1 cellular context compared by ENCODE assay signal in the genomic region with DNA sequence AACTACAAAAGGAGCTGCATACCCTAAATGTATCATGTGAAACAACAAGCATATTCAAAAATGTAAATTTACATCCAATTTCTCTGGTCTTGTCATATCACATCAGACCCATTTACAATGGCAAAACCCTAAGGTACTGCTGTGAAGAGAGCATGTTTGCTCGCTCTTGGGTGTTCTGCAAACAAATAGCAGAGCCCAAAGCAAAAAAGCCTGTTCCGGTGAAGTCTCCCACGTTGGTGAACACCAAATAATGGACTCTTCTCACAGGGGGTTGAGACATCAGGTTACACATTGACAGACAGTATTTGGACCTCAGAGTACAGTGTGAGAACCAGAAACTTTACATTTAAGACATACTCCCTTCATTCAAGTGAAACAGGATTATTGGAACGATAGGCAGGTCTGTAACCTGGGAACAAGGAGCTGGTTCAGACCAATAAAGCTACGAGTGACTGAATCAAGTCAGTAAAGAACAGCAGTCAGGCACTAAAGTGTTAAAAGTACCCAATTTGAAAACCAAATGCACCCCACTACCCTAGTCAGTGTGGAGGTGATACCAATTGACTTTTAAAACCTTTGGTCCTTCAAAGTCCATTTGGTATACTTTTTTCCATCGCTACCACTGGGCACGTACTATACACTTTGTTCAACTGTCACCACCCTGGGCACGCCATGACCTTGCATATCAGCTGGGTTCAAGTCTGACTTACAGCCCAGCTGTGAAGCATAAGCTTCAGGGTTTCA.
TF ChIP-seq lines count a peak whose summit lies in the region.

No MANE protein-coding gene starts in this region.

TF ChIP-seq in HepG2, 621 proteins besides CTCF, POLR2A, EP300 and RAD21 (continued from another document and continues in another):
- TF ChIP-seq, protein P1, sequence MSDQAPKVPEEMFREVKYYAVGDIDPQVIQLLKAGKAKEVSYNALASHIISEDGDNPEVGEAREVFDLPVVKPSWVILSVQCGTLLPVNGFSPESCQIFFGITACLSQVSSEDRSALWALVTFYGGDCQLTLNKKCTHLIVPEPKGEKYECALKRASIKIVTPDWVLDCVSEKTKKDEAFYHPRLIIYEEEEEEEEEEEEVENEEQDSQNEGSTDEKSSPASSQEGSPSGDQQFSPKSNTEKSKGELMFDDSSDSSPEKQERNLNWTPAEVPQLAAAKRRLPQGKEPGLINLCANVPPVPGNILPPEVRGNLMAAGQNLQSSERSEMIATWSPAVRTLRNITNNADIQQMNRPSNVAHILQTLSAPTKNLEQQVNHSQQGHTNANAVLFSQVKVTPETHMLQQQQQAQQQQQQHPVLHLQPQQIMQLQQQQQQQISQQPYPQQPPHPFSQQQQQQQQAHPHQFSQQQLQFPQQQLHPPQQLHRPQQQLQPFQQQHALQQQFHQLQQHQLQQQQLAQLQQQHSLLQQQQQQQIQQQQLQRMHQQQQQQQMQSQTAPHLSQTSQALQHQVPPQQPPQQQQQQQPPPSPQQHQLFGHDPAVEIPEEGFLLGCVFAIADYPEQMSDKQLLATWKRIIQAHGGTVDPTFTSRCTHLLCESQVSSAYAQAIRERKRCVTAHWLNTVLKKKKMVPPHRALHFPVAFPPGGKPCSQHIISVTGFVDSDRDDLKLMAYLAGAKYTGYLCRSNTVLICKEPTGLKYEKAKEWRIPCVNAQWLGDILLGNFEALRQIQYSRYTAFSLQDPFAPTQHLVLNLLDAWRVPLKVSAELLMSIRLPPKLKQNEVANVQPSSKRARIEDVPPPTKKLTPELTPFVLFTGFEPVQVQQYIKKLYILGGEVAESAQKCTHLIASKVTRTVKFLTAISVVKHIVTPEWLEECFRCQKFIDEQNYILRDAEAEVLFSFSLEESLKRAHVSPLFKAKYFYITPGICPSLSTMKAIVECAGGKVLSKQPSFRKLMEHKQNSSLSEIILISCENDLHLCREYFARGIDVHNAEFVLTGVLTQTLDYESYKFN (CRISPR knock-in tag; conservative IDR thresholded peaks at IDR 0.05), result peak; percentile 81
- TF ChIP-seq HOXA3 (CRISPR knock-in tag; IDR thresholded peaks at IDR 0.05), result 0 out of 2 replicates have a peak, but pooled peaks have one; percentile 37
- TF ChIP-seq ZNF772 (CRISPR knock-in tag; IDR thresholded peaks at IDR 0.05), result no peak; the same call in 1 of the 2 replicates
- 0 out of 2 replicates have a peak, but pooled peaks have one; percentile 31 for TF ChIP-seq NFKBIZ (CRISPR knock-in tag; IDR thresholded peaks at IDR 0.05)
- no peak for TF ChIP-seq ZNF230 (CRISPR knock-in tag; IDR thresholded peaks at IDR 0.05)
- TF ChIP-seq, protein P2, sequence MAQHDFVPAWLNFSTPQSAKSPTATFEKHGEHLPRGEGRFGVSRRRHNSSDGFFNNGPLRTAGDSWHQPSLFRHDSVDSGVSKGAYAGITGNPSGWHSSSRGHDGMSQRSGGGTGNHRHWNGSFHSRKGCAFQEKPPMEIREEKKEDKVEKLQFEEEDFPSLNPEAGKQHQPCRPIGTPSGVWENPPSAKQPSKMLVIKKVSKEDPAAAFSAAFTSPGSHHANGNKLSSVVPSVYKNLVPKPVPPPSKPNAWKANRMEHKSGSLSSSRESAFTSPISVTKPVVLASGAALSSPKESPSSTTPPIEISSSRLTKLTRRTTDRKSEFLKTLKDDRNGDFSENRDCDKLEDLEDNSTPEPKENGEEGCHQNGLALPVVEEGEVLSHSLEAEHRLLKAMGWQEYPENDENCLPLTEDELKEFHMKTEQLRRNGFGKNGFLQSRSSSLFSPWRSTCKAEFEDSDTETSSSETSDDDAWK (CRISPR knock-in tag; IDR thresholded peaks at IDR 0.05), result no peak
- TF ChIP-seq, protein P3, sequence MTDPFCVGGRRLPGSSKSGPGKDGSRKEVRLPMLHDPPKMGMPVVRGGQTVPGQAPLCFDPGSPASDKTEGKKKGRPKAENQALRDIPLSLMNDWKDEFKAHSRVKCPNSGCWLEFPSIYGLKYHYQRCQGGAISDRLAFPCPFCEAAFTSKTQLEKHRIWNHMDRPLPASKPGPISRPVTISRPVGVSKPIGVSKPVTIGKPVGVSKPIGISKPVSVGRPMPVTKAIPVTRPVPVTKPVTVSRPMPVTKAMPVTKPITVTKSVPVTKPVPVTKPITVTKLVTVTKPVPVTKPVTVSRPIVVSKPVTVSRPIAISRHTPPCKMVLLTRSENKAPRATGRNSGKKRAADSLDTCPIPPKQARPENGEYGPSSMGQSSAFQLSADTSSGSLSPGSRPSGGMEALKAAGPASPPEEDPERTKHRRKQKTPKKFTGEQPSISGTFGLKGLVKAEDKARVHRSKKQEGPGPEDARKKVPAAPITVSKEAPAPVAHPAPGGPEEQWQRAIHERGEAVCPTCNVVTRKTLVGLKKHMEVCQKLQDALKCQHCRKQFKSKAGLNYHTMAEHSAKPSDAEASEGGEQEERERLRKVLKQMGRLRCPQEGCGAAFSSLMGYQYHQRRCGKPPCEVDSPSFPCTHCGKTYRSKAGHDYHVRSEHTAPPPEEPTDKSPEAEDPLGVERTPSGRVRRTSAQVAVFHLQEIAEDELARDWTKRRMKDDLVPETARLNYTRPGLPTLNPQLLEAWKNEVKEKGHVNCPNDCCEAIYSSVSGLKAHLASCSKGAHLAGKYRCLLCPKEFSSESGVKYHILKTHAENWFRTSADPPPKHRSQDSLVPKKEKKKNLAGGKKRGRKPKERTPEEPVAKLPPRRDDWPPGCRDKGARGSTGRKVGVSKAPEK (CRISPR knock-in tag; IDR thresholded peaks at IDR 0.05; ENCODE audit: borderline replicate concordance), result no peak
- no peak for TF ChIP-seq ZSCAN20 (CRISPR knock-in tag; IDR thresholded peaks at IDR 0.05; ENCODE audit: borderline replicate concordance)
- TF ChIP-seq SALL1 (CRISPR knock-in tag; IDR thresholded peaks at IDR 0.05), result peak; percentile 39; the same call in 1 of the 2 replicates
- TF ChIP-seq, protein P4, sequence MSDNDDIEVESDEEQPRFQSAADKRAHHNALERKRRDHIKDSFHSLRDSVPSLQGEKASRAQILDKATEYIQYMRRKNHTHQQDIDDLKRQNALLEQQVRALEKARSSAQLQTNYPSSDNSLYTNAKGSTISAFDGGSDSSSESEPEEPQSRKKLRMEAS (IDR thresholded peaks at IDR 0.05), result no peak
- TF ChIP-seq NR1H2 (CRISPR knock-in tag; IDR thresholded peaks at IDR 0.05; ENCODE audit: borderline replicate concordance, low read depth), result no peak
- no peak for TF ChIP-seq NFYB (CRISPR knock-in tag; IDR thresholded peaks at IDR 0.05)
- TF ChIP-seq MBD4 (IDR thresholded peaks at IDR 0.05; ENCODE audit: borderline replicate concordance, low read length), result 0 out of 2 replicates have a peak, but pooled peaks have one; percentile 57
- TF ChIP-seq HNRNPH1 (optimal IDR thresholded peaks at IDR 0.05; ENCODE audit: low read depth, low read length), result no peak
- no peak for TF ChIP-seq NFIC (IDR thresholded peaks at IDR 0.05; ENCODE audit: low read length)
- TF ChIP-seq IKZF4 (CRISPR knock-in tag; IDR thresholded peaks at IDR 0.05; ENCODE audit: borderline replicate concordance, low read depth, not compliant biosample characterization), result no peak
- no peak for TF ChIP-seq MED8 (CRISPR knock-in tag; IDR thresholded peaks at IDR 0.05; ENCODE audit: insufficient replicate concordance)
- TF ChIP-seq, protein P5, sequence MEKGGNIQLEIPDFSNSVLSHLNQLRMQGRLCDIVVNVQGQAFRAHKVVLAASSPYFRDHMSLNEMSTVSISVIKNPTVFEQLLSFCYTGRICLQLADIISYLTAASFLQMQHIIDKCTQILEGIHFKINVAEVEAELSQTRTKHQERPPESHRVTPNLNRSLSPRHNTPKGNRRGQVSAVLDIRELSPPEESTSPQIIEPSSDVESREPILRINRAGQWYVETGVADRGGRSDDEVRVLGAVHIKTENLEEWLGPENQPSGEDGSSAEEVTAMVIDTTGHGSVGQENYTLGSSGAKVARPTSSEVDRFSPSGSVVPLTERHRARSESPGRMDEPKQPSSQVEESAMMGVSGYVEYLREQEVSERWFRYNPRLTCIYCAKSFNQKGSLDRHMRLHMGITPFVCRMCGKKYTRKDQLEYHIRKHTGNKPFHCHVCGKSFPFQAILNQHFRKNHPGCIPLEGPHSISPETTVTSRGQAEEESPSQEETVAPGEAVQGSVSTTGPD (CRISPR knock-in tag; IDR thresholded peaks at IDR 0.05), result no peak
- no peak for TF ChIP-seq ZNF451 (CRISPR knock-in tag; IDR thresholded peaks at IDR 0.05)
- no peak for TF ChIP-seq ELF1 (CRISPR knock-in tag; IDR thresholded peaks at IDR 0.05)
- TF ChIP-seq, protein P6, sequence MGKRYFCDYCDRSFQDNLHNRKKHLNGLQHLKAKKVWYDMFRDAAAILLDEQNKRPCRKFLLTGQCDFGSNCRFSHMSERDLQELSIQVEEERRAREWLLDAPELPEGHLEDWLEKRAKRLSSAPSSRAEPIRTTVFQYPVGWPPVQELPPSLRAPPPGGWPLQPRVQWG (CRISPR knock-in tag; IDR thresholded peaks at IDR 0.05; ENCODE audit: borderline replicate concordance, low read depth), result no peak
- TF ChIP-seq ZNF841 (CRISPR knock-in tag; IDR thresholded peaks at IDR 0.05; ENCODE audit: borderline replicate concordance), result no peak
- TF ChIP-seq ZNF792 (CRISPR knock-in tag; IDR thresholded peaks at IDR 0.05), result 0 out of 2 replicates have a peak, but pooled peaks have one; percentile 26
- no peak for TF ChIP-seq ZNF224 (CRISPR knock-in tag; IDR thresholded peaks at IDR 0.05)
- TF ChIP-seq, protein P7, sequence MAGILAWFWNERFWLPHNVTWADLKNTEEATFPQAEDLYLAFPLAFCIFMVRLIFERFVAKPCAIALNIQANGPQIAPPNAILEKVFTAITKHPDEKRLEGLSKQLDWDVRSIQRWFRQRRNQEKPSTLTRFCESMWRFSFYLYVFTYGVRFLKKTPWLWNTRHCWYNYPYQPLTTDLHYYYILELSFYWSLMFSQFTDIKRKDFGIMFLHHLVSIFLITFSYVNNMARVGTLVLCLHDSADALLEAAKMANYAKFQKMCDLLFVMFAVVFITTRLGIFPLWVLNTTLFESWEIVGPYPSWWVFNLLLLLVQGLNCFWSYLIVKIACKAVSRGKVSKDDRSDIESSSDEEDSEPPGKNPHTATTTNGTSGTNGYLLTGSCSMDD (CRISPR knock-in tag; IDR thresholded peaks at IDR 0.05), result no peak
- no peak for TF ChIP-seq ZNF44 (CRISPR knock-in tag; IDR thresholded peaks at IDR 0.05)
- TF ChIP-seq MYC (CRISPR knock-in tag; IDR thresholded peaks at IDR 0.05; ENCODE audit: borderline replicate concordance), result no peak
- TF ChIP-seq ZNF577 (CRISPR knock-in tag; IDR thresholded peaks at IDR 0.05; ENCODE audit: borderline replicate concordance, low read depth), result no peak
- TF ChIP-seq, protein P8, sequence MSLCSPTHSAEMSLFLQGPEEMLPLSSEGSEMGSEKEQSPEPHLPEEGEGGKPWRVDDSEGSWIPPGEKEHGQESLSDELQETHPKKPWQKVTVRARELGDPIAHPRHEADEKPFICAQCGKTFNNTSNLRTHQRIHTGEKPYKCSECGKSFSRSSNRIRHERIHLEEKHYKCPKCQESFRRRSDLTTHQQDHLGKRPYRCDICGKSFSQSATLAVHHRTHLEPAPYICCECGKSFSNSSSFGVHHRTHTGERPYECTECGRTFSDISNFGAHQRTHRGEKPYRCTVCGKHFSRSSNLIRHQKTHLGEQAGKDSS (CRISPR knock-in tag; IDR thresholded peaks at IDR 0.05; ENCODE audit: borderline replicate concordance, low read depth), result peak; percentile 97
- no peak for TF ChIP-seq SP140L (CRISPR knock-in tag; IDR thresholded peaks at IDR 0.05; ENCODE audit: borderline replicate concordance)
- no peak for TF ChIP-seq HOXA5 (CRISPR knock-in tag; IDR thresholded peaks at IDR 0.05)
- TF ChIP-seq, protein P9, sequence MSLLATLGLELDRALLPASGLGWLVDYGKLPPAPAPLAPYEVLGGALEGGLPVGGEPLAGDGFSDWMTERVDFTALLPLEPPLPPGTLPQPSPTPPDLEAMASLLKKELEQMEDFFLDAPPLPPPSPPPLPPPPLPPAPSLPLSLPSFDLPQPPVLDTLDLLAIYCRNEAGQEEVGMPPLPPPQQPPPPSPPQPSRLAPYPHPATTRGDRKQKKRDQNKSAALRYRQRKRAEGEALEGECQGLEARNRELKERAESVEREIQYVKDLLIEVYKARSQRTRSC (CRISPR knock-in tag; IDR thresholded peaks at IDR 0.05; ENCODE audit: low read depth), result no peak
- no peak for TF ChIP-seq ZNF263 (CRISPR knock-in tag; IDR thresholded peaks at IDR 0.05)
- no peak for TF ChIP-seq ZNF337 (CRISPR knock-in tag; IDR thresholded peaks at IDR 0.05; ENCODE audit: borderline replicate concordance, low read depth)
- TF ChIP-seq ZNF850 (CRISPR knock-in tag; conservative IDR thresholded peaks at IDR 0.05), result no peak
- TF ChIP-seq ZMYM4 (CRISPR knock-in tag; IDR thresholded peaks at IDR 0.05), result peak; percentile 67
- TF ChIP-seq CEBPB (IDR thresholded peaks at IDR 0.05; ENCODE audit: borderline replicate concordance, low read depth, low read length), result peak; percentile 28; the same call in 1 of the 2 replicates
- TF ChIP-seq ARHGAP35 (CRISPR knock-in tag; IDR thresholded peaks at IDR 0.05; ENCODE audit: borderline replicate concordance), result no peak
- TF ChIP-seq, protein P10, sequence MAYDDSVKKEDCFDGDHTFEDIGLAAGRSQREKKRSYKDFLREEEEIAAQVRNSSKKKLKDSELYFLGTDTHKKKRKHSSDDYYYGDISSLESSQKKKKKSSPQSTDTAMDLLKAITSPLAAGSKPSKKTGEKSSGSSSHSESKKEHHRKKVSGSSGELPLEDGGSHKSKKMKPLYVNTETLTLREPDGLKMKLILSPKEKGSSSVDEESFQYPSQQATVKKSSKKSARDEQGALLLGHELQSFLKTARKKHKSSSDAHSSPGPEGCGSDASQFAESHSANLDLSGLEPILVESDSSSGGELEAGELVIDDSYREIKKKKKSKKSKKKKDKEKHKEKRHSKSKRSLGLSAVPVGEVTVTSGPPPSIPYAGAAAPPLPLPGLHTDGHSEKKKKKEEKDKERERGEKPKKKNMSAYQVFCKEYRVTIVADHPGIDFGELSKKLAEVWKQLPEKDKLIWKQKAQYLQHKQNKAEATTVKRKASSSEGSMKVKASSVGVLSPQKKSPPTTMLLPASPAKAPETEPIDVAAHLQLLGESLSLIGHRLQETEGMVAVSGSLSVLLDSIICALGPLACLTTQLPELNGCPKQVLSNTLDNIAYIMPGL (CRISPR knock-in tag; IDR thresholded peaks at IDR 0.05; ENCODE audit: borderline replicate concordance in 1 of 2, low read depth in 1 of 2), result no peak
- TF ChIP-seq, protein P11, sequence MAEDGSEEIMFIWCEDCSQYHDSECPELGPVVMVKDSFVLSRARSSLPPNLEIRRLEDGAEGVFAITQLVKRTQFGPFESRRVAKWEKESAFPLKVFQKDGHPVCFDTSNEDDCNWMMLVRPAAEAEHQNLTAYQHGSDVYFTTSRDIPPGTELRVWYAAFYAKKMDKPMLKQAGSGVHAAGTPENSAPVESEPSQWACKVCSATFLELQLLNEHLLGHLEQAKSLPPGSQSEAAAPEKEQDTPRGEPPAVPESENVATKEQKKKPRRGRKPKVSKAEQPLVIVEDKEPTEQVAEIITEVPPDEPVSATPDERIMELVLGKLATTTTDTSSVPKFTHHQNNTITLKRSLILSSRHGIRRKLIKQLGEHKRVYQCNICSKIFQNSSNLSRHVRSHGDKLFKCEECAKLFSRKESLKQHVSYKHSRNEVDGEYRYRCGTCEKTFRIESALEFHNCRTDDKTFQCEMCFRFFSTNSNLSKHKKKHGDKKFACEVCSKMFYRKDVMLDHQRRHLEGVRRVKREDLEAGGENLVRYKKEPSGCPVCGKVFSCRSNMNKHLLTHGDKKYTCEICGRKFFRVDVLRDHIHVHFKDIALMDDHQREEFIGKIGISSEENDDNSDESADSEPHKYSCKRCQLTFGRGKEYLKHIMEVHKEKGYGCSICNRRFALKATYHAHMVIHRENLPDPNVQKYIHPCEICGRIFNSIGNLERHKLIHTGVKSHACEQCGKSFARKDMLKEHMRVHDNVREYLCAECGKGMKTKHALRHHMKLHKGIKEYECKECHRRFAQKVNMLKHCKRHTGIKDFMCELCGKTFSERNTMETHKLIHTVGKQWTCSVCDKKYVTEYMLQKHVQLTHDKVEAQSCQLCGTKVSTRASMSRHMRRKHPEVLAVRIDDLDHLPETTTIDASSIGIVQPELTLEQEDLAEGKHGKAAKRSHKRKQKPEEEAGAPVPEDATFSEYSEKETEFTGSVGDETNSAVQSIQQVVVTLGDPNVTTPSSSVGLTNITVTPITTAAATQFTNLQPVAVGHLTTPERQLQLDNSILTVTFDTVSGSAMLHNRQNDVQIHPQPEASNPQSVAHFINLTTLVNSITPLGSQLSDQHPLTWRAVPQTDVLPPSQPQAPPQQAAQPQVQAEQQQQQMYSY (CRISPR knock-in tag; IDR thresholded peaks at IDR 0.05), result no peak
- TF ChIP-seq ATF1 (CRISPR knock-in tag; IDR thresholded peaks at IDR 0.05), result no peak; the same call in 1 of the 2 replicates
